In genomic region chr18:56086176-56086575, GRCh38 we compare ENCODE assay signal across 12 cellular contexts.
A peak's percentile ranks its signal among the peaks of the same experiment; 100 is the strongest.
DNase-seq lines count a peak whose midpoint lies in the region; ATAC-seq and TF ChIP-seq lines count a peak whose summit lies in the region.
"Had no signal": no experiment of that assay in that cellular context is flagged by ENCODE, and none has a peak within 500 bp of the region (broad histone marks: within the 10 kb centered on the region; RNA-seq: fewer than 3 reads in every experiment).

No MANE protein-coding gene starts in this region.

- H3K27ac ChIP-seq in mesenchymal stem cell (ENCODE audit: low read length, poor library complexity, severe bottlenecking): no peak overlapping the region
- H3K27ac ChIP-seq: A549, BLaER1 had no signal

- H3K27me3 ChIP-seq in mesenchymal stem cell (ENCODE audit: control insufficient read depth in 1 of 2, insufficient read depth in 1 of 2, low read length in 2 of 2): no peaks in the 10 kb centered on the region
- H3K27me3 ChIP-seq: BLaER1 had no signal

- H3K9ac ChIP-seq in mesenchymal stem cell (ENCODE audit: low read length): peak overlapping the region; percentile 54
- H3K9ac ChIP-seq: BLaER1 had no signal

- H3K18ac ChIP-seq in mesenchymal stem cell (ENCODE audit: low read depth in 1 of 2, low read length in 2 of 2): no peak overlapping the region

- H3K4ac ChIP-seq in mesenchymal stem cell (ENCODE audit: low read depth in 1 of 2, low read length in 2 of 2): no peak overlapping the region

- no peak for ATAC-seq in GM19035 (IDR thresholded peaks at IDR 0.05; ENCODE audit: unreplicated experiment)
- no peak for ATAC-seq in GM18909 (IDR thresholded peaks at IDR 0.05; ENCODE audit: poor library complexity, unreplicated experiment)
- ATAC-seq: A549, HepG2 had no signal

- no peak overlapping the region for H3K14ac ChIP-seq in mesenchymal stem cell (ENCODE audit: low read length in 2 of 2)

- H4K91ac ChIP-seq in mesenchymal stem cell (ENCODE audit: low read length): no peak overlapping the region

- DNase-seq in HFFc6 (peak; percentile 5), astrocyte of the hippocampus (ENCODE audit: low read depth, low spot score) (peak; percentile 7), mesenchymal stem cell (no peak)
- DNase-seq in T-helper 2 cell treated with Interferon-gamma antibody and Interleukin-4, amounts not matched to agents 5 μg/mL and 100 μg/mL, for 36 hours (ENCODE audit: low spot score): no peak
- DNase-seq: Caco-2; CD8-positive, alpha-beta memory T cell; DND-41 had no signal

- H2AK5ac ChIP-seq in mesenchymal stem cell (ENCODE audit: low read length, severe bottlenecking): no peak overlapping the region

- no peak overlapping the region for H3K4me3 ChIP-seq in mesenchymal stem cell (ENCODE audit: insufficient read depth in 1 of 2, low read depth in 1 of 2, low read length in 2 of 2)
- H3K4me3 ChIP-seq: A549, BLaER1 had no signal

- no peak overlapping the region for H3K23ac ChIP-seq in mesenchymal stem cell (ENCODE audit: low read length in 2 of 2)

- no peak overlapping the region for H2BK12ac ChIP-seq in mesenchymal stem cell (ENCODE audit: low read length in 2 of 2)

- H2AFZ ChIP-seq in mesenchymal stem cell (ENCODE audit: low read depth, low read length): no peak overlapping the region

- no peak overlapping the region for H4K8ac ChIP-seq in mesenchymal stem cell (ENCODE audit: low read length)

- no peak overlapping the region for H2BK15ac ChIP-seq in mesenchymal stem cell (ENCODE audit: low read depth, poor library complexity, severe bottlenecking)

- no peak overlapping the region for H3K27ac Mint-ChIP-seq in HFFc6
- H3K27ac Mint-ChIP-seq in T-helper 2 cell treated with Interferon-gamma antibody and Interleukin-4, amounts not matched to agents 5 μg/mL and 100 μg/mL, for 36 hours: no peak overlapping the region
- H3K27ac Mint-ChIP-seq: CD8-positive, alpha-beta memory T cell had no signal

- H3K4me3 Mint-ChIP-seq in HFFc6: no peak overlapping the region
- H3K4me3 Mint-ChIP-seq in T-helper 2 cell treated with Interferon-gamma antibody and Interleukin-4, amounts not matched to agents 5 μg/mL and 100 μg/mL, for 36 hours: no peak overlapping the region
- H3K4me3 Mint-ChIP-seq: CD8-positive, alpha-beta memory T cell had no signal

- WGBS in mesenchymal stem cell: 92% methylated on average over 2 of the region's 4 CpGs

- H3K79me1 ChIP-seq in mesenchymal stem cell (replicated peaks; ENCODE audit: low read length, poor library complexity, severe bottlenecking): no peaks in the 10 kb centered on the region

- no peak overlapping the region for H3K4me2 ChIP-seq in mesenchymal stem cell (ENCODE audit: low read length, poor library complexity, severe bottlenecking)
- H3K4me2 ChIP-seq: A549, BLaER1 had no signal

- H3K36me3 Mint-ChIP-seq in HFFc6 (ENCODE audit: low read depth): no peaks in the 10 kb centered on the region
- H3K36me3 Mint-ChIP-seq in T-helper 2 cell treated with Interferon-gamma antibody and Interleukin-4, amounts not matched to agents 5 μg/mL and 100 μg/mL, for 36 hours (ENCODE audit: low read depth): no peaks in the 10 kb centered on the region

- H3K36me3 ChIP-seq in mesenchymal stem cell (ENCODE audit: control insufficient read depth in 1 of 2, insufficient read depth in 2 of 2, low read depth in 1 of 2, low read length in 2 of 2): no peaks in the 10 kb centered on the region
- H3K36me3 ChIP-seq: BLaER1 had no signal

- H3K27me3 Mint-ChIP-seq in HFFc6 (ENCODE audit: insufficient read depth): no peaks in the 10 kb centered on the region
- no peaks in the 10 kb centered on the region for H3K27me3 Mint-ChIP-seq in T-helper 2 cell treated with Interferon-gamma antibody and Interleukin-4, amounts not matched to agents 5 μg/mL and 100 μg/mL, for 36 hours (ENCODE audit: low read depth)
- H3K27me3 Mint-ChIP-seq: CD8-positive, alpha-beta memory T cell had no signal

- H2BK5ac ChIP-seq in mesenchymal stem cell (ENCODE audit: low read depth, low read length, poor library complexity, severe bottlenecking): no peak overlapping the region

- no peaks in the 10 kb centered on the region for H3K9me3 ChIP-seq in mesenchymal stem cell (ENCODE audit: control insufficient read depth, low read length)
- H3K9me3 ChIP-seq: A549, BLaER1, Caco-2 had no signal

- H3K4me1 Mint-ChIP-seq in HFFc6 (ENCODE audit: low read depth): peaks cover 42% of the 10 kb centered on the region
- no peaks in the 10 kb centered on the region for H3K4me1 Mint-ChIP-seq in T-helper 2 cell treated with Interferon-gamma antibody and Interleukin-4, amounts not matched to agents 5 μg/mL and 100 μg/mL, for 36 hours (ENCODE audit: low read depth)
- H3K4me1 Mint-ChIP-seq: CD8-positive, alpha-beta memory T cell had no signal

- no peak for TF ChIP-seq CTCF in HFFc6 (IDR thresholded peaks at IDR 0.05)

- no peak overlapping the region for H2BK120ac ChIP-seq in mesenchymal stem cell (ENCODE audit: low read depth, low read length)

- no peaks in the 10 kb centered on the region for H3K4me1 ChIP-seq in mesenchymal stem cell (ENCODE audit: control insufficient read depth, insufficient read depth, low read depth, low read length)
- H3K4me1 ChIP-seq: A549, Caco-2 had no signal

- no peaks in the 10 kb centered on the region for H3K9me3 Mint-ChIP-seq in HFFc6
- no peaks in the 10 kb centered on the region for H3K9me3 Mint-ChIP-seq in T-helper 2 cell treated with Interferon-gamma antibody and Interleukin-4, amounts not matched to agents 5 μg/mL and 100 μg/mL, for 36 hours

Comparison
In these comparisons a context has a peak if more than half of its experiments do, and no peak if none do; other contexts are left out.
1. DNase-seq: peak in HFFc6 (single experiment) and astrocyte of the hippocampus (single experiment); none in mesenchymal stem cell (single experiment) and T-helper 2 cell treated with Interferon-gamma antibody and Interleukin-4, amounts not matched to agents 5 μg/mL and 100 μg/mL, for 36 hours (single experiment).